3 cellular contexts compared by ENCODE assay signal in the genomic region with DNA sequence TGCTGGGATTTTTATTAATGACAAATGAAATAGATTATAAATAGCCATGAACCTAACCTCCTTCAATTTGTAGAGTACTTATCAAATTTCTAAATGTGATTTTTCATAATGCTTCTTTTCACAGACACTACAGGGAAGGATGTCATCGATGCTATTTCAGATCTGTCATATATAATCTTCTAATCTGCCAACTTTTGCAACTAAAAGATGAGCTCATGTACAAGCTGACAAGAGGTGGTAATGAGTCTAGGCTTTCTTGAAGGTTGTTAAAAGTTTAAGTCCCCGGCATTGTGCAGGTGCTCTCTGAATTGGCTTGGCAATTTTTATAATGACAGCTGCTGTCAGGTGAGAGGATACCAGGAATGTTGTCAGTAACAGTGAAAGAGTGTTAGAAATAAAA.
"Had no signal": no experiment of that assay in that cellular context is flagged by ENCODE, and none has a peak within 500 bp of the region (broad histone marks: within the 10 kb centered on the region; RNA-seq: fewer than 3 reads in every experiment).

No MANE protein-coding gene starts in this region.

- ATAC-seq: GM12878 had no signal

- H3K4me3 ChIP-seq: GM12878 had no signal

- DNase-seq: GDM1, GF-D8 had no signal
